Comparison of ENCODE assay signal across 8 cellular contexts in genomic region chr3:157103280-157103679, GRCh38. TPM values are rescaled to one million over a fixed set of nuclear protein-coding genes. Genes with fewer than 3 reads are reported as not detected.
DNase-seq lines count a peak whose midpoint lies in the region; ATAC-seq, FAIRE-seq and TF ChIP-seq lines count a peak whose summit lies in the region.

No MANE protein-coding gene starts in this region.

- CTCF ChIA-PET in GM12878 (lab: Yijun Ruan, JAX), result interaction anchor here (1.1 to 50.9 kb wide), 7 partner anchors 8 to 432 kb away, joined by 3 to 939 read pairs (median 5); partner anchors contain the start of gene TIPARP

- peak overlapping the region; percentile 59 for H2AFZ ChIP-seq in GM12878 (ENCODE audit: control insufficient read depth, low read depth, low read length)

- H3K27ac Mint-ChIP-seq in CD14-positive monocyte, result peak overlapping the region in 1 of 7 donors; percentile 10

- H3K4me2 ChIP-seq in GM12878 (ENCODE audit: control insufficient read depth, insufficient read depth), result peak overlapping the region; percentile 71

- peaks cover 13% of the 10 kb centered on the region for H3K4me1 Mint-ChIP-seq in CD14-positive monocyte

- H3K9ac ChIP-seq in GM12878 (ENCODE audit: control insufficient read depth, insufficient read depth, low read length), result peak overlapping the region; percentile 46; the same call in 1 of the 2 replicates

- TF ChIP-seq POLR2A in GM12878 (IDR thresholded peaks at IDR 0.05; ENCODE audit: low read depth, low read length), result 0 out of 2 replicates have a peak, but pooled peaks have one; percentile 24

- in situ Hi-C loops in GM12878 (cut with MboI), result no loop called here

- FAIRE-seq in GM12878 (lab: Jason Lieb, UNC), result peak; percentile 86

- H3K36me3 Mint-ChIP-seq in CD14-positive monocyte, result no peaks in the 10 kb centered on the region

- SMC1A ChIA-PET in GM12878 (lab: Charles Lee; ENCODE audit: uncharacterized antibody, unreplicated experiment), result interaction anchor here (0.9 to 15.3 kb wide), 8 partner anchors 12 to 430 kb away, joined by 3 to 234 read pairs (median 10); no protein-coding TSS in a partner anchor

- no peaks in the 10 kb centered on the region for H4K20me1 ChIP-seq in GM12878 (ENCODE audit: control insufficient read depth, insufficient read depth)

- no peaks in the 10 kb centered on the region for H3K9me3 Mint-ChIP-seq in CD14-positive monocyte

- 0% methylated on average over 2 of the region's 2 CpGs for WGBS in GM12878 (ENCODE audit: insufficient coverage, insufficient replicate concordance, low lambda C conversion rate, missing lambda C conversion rate)

- no peaks in the 10 kb centered on the region for H3K9me3 ChIP-seq in GM12878 (replicated peaks; ENCODE audit: control insufficient read depth, insufficient read depth, low read length)

- ATAC-seq in GM18502 (IDR thresholded peaks at IDR 0.05; ENCODE audit: poor library complexity, unreplicated experiment) (peak; percentile 91), GM19452 (IDR thresholded peaks at IDR 0.05; ENCODE audit: unreplicated experiment) (peak; percentile 87), HG03108 (IDR thresholded peaks at IDR 0.05; ENCODE audit: unreplicated experiment) (peak; percentile 81), GM12878 (peak; percentile 93)

- no TSS peak for BruUV-seq in GM12878 (replicated peaks; lab: Mats Ljungman, UMichigan)

- TF ChIP-seq CTCF in GM12878 (IDR thresholded peaks at IDR 0.05 in 2 of 3, conservative IDR thresholded peaks at IDR 0.05 in 1 of 3; ENCODE audit: control insufficient read depth in 2 of 3, extremely low read depth in 1 of 3, insufficient read depth in 1 of 3, low read depth in 3 of 3, low read length in 3 of 3) (no peak), CD14-positive monocyte (IDR thresholded peaks at IDR 0.05) (no peak)

- H3K4me3 Mint-ChIP-seq in CD14-positive monocyte, result no peak overlapping the region

- H3K79me2 ChIP-seq in GM12878 (ENCODE audit: control insufficient read depth, insufficient read depth, low read length), result no peaks in the 10 kb centered on the region

- no peaks in the 10 kb centered on the region for H3K36me3 ChIP-seq in GM12878 (ENCODE audit: control insufficient read depth in 2 of 2, insufficient read depth in 2 of 2, low read length in 1 of 2)

- peaks cover 0 to 5% (median 2%) of the 10 kb centered on the region in 3 donors for H3K27me3 Mint-ChIP-seq in CD14-positive monocyte (ENCODE audit: low read depth in 3 of 3)

- no peak for TF ChIP-seq RAD21 in GM12878 (IDR thresholded peaks at IDR 0.05; ENCODE audit: insufficient read depth, low read depth, low read length)

- no peaks in the 10 kb centered on the region for H3K27me3 ChIP-seq in GM12878 (replicated peaks in 1 of 2; ENCODE audit: control insufficient read depth in 2 of 2, insufficient read depth in 2 of 2, low read length in 1 of 2)

- intact Hi-C loops in GM12878 (cut with micrococcal nuclease; ENCODE audit: unreplicated experiment), result no loop called here
- intact Hi-C loops in CD14-positive monocyte (cut with micrococcal nuclease), result no loop called here

- DNase-seq in GM12878 (ENCODE audit: low read depth, low spot score) (peak; percentile 87), SW 1271 (lab: John Stamatoyannopoulos, UW) (no peak), CD14-positive monocyte (ENCODE audit: low spot score) (no peak), EL (no peak)
- no peak for DNase-seq in stimulated activated CD4-positive, alpha-beta T cell treated with anti-CD3 and anti-CD28 coated beads, Interleukin-15, amount 100 ng/mL, for 24 hours

- peak in 1 of 2 experiments; percentile 52; a peak in 1 of 4 replicates for TF ChIP-seq EP300 in GM12878 (IDR thresholded peaks at IDR 0.05; ENCODE audit: borderline replicate concordance in 1 of 2, control insufficient read depth in 1 of 2, low read depth in 2 of 2, low read length in 2 of 2)

- POLR2A ChIA-PET in GM12878 (lab: Charles Lee), result interaction anchor here (0.7 to 4.9 kb wide), 7 partner anchors 8 to 427 kb away, joined by 3 to 84 read pairs (median 3); no protein-coding TSS in a partner anchor

- H3K27ac ChIP-seq in GM12878 (ENCODE audit: control insufficient read depth, insufficient read depth), result peak overlapping the region; percentile 63

- H3K4me1 ChIP-seq in GM12878 (ENCODE audit: control insufficient read depth, insufficient read depth, low read length), result peaks cover 39% of the 10 kb centered on the region

- RAD21 ChIA-PET in GM12878 (lab: Charles Lee; ENCODE audit: unreplicated experiment), result interaction anchor here (1.0 to 8.8 kb wide), 8 partner anchors 11 to 36 kb away, joined by 3 to 119 read pairs (median 4); no protein-coding TSS in a partner anchor

- H3K4me3 ChIP-seq in GM12878, result peak overlapping the region; percentile 40; the same call in 1 of the 2 replicates

TF ChIP-seq in GM12878, 131 proteins besides CTCF, POLR2A, EP300 and RAD21 (continues in another document):
- TF ChIP-seq IKZF2 (IDR thresholded peaks at IDR 0.05) (peak in 1 of 2 experiments; percentile 17; a peak in 1 of 4 replicates), ZNF24 (IDR thresholded peaks at IDR 0.05) (0 out of 2 replicates have a peak, but pooled peaks have one; percentile 44), MXI1 (IDR thresholded peaks at IDR 0.05; ENCODE audit: low read depth, low read length) (peak; percentile 23; the same call in 1 of the 2 replicates)
- TF ChIP-seq, protein P1, sequence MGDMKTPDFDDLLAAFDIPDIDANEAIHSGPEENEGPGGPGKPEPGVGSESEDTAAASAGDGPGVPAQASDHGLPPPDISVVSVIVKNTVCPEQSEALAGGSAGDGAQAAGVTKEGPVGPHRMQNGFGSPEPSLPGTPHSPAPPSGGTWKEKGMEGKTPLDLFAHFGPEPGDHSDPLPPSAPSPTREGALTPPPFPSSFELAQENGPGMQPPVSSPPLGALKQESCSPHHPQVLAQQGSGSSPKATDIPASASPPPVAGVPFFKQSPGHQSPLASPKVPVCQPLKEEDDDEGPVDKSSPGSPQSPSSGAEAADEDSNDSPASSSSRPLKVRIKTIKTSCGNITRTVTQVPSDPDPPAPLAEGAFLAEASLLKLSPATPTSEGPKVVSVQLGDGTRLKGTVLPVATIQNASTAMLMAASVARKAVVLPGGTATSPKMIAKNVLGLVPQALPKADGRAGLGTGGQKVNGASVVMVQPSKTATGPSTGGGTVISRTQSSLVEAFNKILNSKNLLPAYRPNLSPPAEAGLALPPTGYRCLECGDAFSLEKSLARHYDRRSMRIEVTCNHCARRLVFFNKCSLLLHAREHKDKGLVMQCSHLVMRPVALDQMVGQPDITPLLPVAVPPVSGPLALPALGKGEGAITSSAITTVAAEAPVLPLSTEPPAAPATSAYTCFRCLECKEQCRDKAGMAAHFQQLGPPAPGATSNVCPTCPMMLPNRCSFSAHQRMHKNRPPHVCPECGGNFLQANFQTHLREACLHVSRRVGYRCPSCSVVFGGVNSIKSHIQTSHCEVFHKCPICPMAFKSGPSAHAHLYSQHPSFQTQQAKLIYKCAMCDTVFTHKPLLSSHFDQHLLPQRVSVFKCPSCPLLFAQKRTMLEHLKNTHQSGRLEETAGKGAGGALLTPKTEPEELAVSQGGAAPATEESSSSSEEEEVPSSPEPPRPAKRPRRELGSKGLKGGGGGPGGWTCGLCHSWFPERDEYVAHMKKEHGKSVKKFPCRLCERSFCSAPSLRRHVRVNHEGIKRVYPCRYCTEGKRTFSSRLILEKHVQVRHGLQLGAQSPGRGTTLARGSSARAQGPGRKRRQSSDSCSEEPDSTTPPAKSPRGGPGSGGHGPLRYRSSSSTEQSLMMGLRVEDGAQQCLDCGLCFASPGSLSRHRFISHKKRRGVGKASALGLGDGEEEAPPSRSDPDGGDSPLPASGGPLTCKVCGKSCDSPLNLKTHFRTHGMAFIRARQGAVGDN (IDR thresholded peaks at IDR 0.05), result peak; percentile 66
- TF ChIP-seq, protein P2, sequence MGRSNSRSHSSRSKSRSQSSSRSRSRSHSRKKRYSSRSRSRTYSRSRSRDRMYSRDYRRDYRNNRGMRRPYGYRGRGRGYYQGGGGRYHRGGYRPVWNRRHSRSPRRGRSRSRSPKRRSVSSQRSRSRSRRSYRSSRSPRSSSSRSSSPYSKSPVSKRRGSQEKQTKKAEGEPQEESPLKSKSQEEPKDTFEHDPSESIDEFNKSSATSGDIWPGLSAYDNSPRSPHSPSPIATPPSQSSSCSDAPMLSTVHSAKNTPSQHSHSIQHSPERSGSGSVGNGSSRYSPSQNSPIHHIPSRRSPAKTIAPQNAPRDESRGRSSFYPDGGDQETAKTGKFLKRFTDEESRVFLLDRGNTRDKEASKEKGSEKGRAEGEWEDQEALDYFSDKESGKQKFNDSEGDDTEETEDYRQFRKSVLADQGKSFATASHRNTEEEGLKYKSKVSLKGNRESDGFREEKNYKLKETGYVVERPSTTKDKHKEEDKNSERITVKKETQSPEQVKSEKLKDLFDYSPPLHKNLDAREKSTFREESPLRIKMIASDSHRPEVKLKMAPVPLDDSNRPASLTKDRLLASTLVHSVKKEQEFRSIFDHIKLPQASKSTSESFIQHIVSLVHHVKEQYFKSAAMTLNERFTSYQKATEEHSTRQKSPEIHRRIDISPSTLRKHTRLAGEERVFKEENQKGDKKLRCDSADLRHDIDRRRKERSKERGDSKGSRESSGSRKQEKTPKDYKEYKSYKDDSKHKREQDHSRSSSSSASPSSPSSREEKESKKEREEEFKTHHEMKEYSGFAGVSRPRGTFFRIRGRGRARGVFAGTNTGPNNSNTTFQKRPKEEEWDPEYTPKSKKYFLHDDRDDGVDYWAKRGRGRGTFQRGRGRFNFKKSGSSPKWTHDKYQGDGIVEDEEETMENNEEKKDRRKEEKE (IDR thresholded peaks at IDR 0.05), result no peak

RNA-seq across cellular contexts. Expression of gene CCNL1, which starts 56.7 kb away (rescaled TPM):
- total RNA-seq in GM12878 (2013; cell fraction: nucleolus; rRNA removed), result 786 and 840 TPM in 2 replicates
- total RNA-seq in GM12878 (2014; rRNA removed) (173 and 180 TPM in 2 replicates), GM12878 (2014; rRNA removed; fragmentation: Illumina TruSeq; extraction: Trizol) (125 and 134 TPM in 2 replicates), GM12878 (2021) (105 and 107 TPM in 2 replicates)
- polyA plus RNA-seq in GM12878 (2011; ENCODE audit: low read depth), result 92.3 TPM
- polyA plus RNA-seq in GM12878 (2011; rRNA removed) (174 and 236 TPM in 2 replicates), GM12878 (2014; fragmentation: Illumina TruSeq; extraction: Trizol) (119 and 153 TPM in 2 replicates), GM12878 (2014; fragmentation: Nextera tagmentation; extraction: Ambion mirVana) (10 to 100 TPM; 22.2 to 39.8 TPM), GM12878 (2014; rRNA removed) (127 and 135 TPM in 2 replicates), GM12878 (2016; fragmentation: Nextera tagmentation; extraction: Ambion mirVana) (100 to 1,000 TPM in 1 of 2 experiments, 10 to 100 TPM in 1; 85.1 to 111 TPM), CD14-positive monocyte (10 to 100 TPM; 32.0 to 42.3 TPM)
- polyA plus RNA-seq in GM12878 (2011; cell fraction: cytosol; rRNA removed), result 54.9 and 72.4 TPM in 2 replicates
- 732 and 1,003 TPM in 2 replicates for polyA plus RNA-seq in GM12878 (2011; cell fraction: nucleus; rRNA removed)
- polyA plus RNA-seq in GM12878 (2012), result 101 and 129 TPM in 2 replicates
- 159 and 190 TPM in 2 replicates for polyA minus RNA-seq in GM12878 (2011; rRNA and poly(A)+ RNA removed)
- polyA minus RNA-seq in GM12878 (2011; cell fraction: cytosol; rRNA and poly(A)+ RNA removed), result 50.1 and 54.2 TPM in 2 replicates
- polyA minus RNA-seq in GM12878 (2011; cell fraction: nucleus; rRNA and poly(A)+ RNA removed), result 1,045 and 1,316 TPM in 2 replicates
